ENCODE assay signal across 8 cellular contexts in genomic region chr12:12718382-12718761, GRCh38. TPM values are rescaled to one million over a fixed set of nuclear protein-coding genes. Genes with fewer than 3 reads are reported as not detected.
DNase-seq lines count a peak whose midpoint lies in the region; ATAC-seq lines count a peak whose summit lies in the region.

No MANE protein-coding gene starts in this region.

- peak overlapping the region; percentile 96 for H3K4me3 ChIP-seq in thymus (ENCODE audit: low read length)

- WGBS in thymus: under 1% methylated on average over 9 of the region's 9 CpGs

- peaks cover 54% of the 10 kb centered on the region for H3K4me1 Mint-ChIP-seq in activated naive CD8-positive, alpha-beta T cell treated with anti-CD3 and anti-CD28 coated beads for 36 hours

- H3K27me3 Mint-ChIP-seq in activated naive CD8-positive, alpha-beta T cell treated with anti-CD3 and anti-CD28 coated beads for 36 hours: no peaks in the 10 kb centered on the region

- no peak for ATAC-seq in GM18861 (IDR thresholded peaks at IDR 0.05; ENCODE audit: unreplicated experiment)

- peaks cover 4% of the 10 kb centered on the region for H3K36me3 ChIP-seq in thymus (ENCODE audit: control insufficient read depth, insufficient read depth)

- H3K9me3 ChIP-seq in thymus (ENCODE audit: control insufficient read depth): no peaks in the 10 kb centered on the region

- H3K4me1 ChIP-seq in thymus (ENCODE audit: control insufficient read depth, insufficient read depth, low read length): peaks cover 7% of the 10 kb centered on the region

- H3K27me3 ChIP-seq in thymus (ENCODE audit: control insufficient read depth, insufficient read depth): no peaks in the 10 kb centered on the region

- H3K36me3 Mint-ChIP-seq in activated naive CD8-positive, alpha-beta T cell treated with anti-CD3 and anti-CD28 coated beads for 36 hours: peaks cover 48% of the 10 kb centered on the region

- peak overlapping the region; percentile 98 for H3K27ac Mint-ChIP-seq in activated naive CD8-positive, alpha-beta T cell treated with anti-CD3 and anti-CD28 coated beads for 36 hours

- peak; percentile 46 for DNase-seq in activated naive CD4-positive, alpha-beta T cell treated with Interleukin-2 at 50 U/mL for 16 hours
- no peak for DNase-seq in activated naive CD4-positive, alpha-beta T cell (lab: John Stamatoyannopoulos, UW)
- no peak for DNase-seq in activated naive CD8-positive, alpha-beta T cell treated with anti-CD3 and anti-CD28 coated beads for 36 hours
- DNase-seq in left kidney (ENCODE audit: low read depth, low spot score) (peak; percentile 44), hypothalamus (lab: John Stamatoyannopoulos, UW) (no peak)
- no peak for DNase-seq in NK-92 treated with Interleukin-12 subunit alpha and Interleukin-12 subunit beta, amount 100 ng/mL, for 24 hours (lab: John Stamatoyannopoulos, UW)

- peak overlapping the region; percentile 100 for H3K27ac ChIP-seq in thymus (ENCODE audit: low read depth)

- H3K9me3 Mint-ChIP-seq in activated naive CD8-positive, alpha-beta T cell treated with anti-CD3 and anti-CD28 coated beads for 36 hours: no peaks in the 10 kb centered on the region

- peak overlapping the region; percentile 97 for H3K4me3 Mint-ChIP-seq in activated naive CD8-positive, alpha-beta T cell treated with anti-CD3 and anti-CD28 coated beads for 36 hours

RNA-seq across cellular contexts. Expression of gene CDKN1B, which starts 1.2 kb away (rescaled TPM):
- 10 to 100 TPM; 26.0 to 26.1 TPM for total RNA-seq in activated naive CD8-positive, alpha-beta T cell treated with anti-CD3 and anti-CD28 coated beads for 36 hours
- 103 TPM for polyA plus RNA-seq in thymus

RNA-seq across cellular contexts. Expression of gene GPR19, which starts 22.4 kb away (rescaled TPM):
- 10 to 100 TPM; 10.3 to 11.3 TPM for total RNA-seq in activated naive CD8-positive, alpha-beta T cell treated with anti-CD3 and anti-CD28 coated beads for 36 hours
- 2.4 TPM for polyA plus RNA-seq in thymus

Comparison
In these comparisons a context has a peak if more than half of its experiments do, and no peak if none do; other contexts are left out.
1. DNase-seq: peak in activated naive CD4-positive, alpha-beta T cell treated with Interleukin-2 at 50 U/mL for 16 hours (single experiment) and left kidney (single experiment); none in activated naive CD4-positive, alpha-beta T cell (0 of 4), activated naive CD8-positive, alpha-beta T cell treated with anti-CD3 and anti-CD28 coated beads for 36 hours (single experiment), NK-92 treated with Interleukin-12 subunit alpha and Interleukin-12 subunit beta, amount 100 ng/mL, for 24 hours (single experiment) and hypothalamus (0 of 51).